ENCODE assay signal across 8 cellular contexts in genomic region chr7:138459300-138460175, GRCh38.
DNase-seq lines count a peak whose midpoint lies in the region; ATAC-seq and TF ChIP-seq lines count a peak whose summit lies in the region.

No MANE protein-coding gene starts in this region.

- peak; percentile 87 for ATAC-seq in GM18873 (IDR thresholded peaks at IDR 0.05; ENCODE audit: low FRiP score, unreplicated experiment)
- ATAC-seq in HG03159 (IDR thresholded peaks at IDR 0.05; ENCODE audit: unreplicated experiment) = peak; percentile 82

- peak overlapping the region; percentile 64 for H3K4me3 ChIP-seq in WI38 (ENCODE audit: low read depth, low read length)

- DNase-seq in ACHN (peak; percentile 99), NCI-H2196 treated with DMSO at 0.1 percent for 48 hours (lab: John Stamatoyannopoulos, UW; ENCODE audit: unreplicated experiment) (peak; percentile 97), cerebellar cortex (ENCODE audit: low spot score) (peak; percentile 99), islet precursor cell (peak; percentile 99)
- peak; percentile 98 for DNase-seq in stimulated activated CD4-positive, alpha-beta T cell treated with anti-CD3 and anti-CD28 coated beads, Interleukin-12 subunit alpha, Interleukin-12 subunit beta, amount 100 ng/mL, for 4 hours

- in situ Hi-C loops in ACHN (cut with HindIII; ENCODE audit: low pct_ligation_motif_present, low pct_unique_long_range_greater_than_20kb, low sequenced_read_pairs) = no loop called here

- no peak for TF ChIP-seq CTCF in WI38 (IDR thresholded peaks at IDR 0.05; ENCODE audit: low read depth, low read length)

Comparison
In these comparisons a context has a peak if more than half of its experiments do, and no peak if none do; other contexts are left out.
1. Peak in every context shown above with its lines: DNase-seq, ATAC-seq and H3K4me3 ChIP-seq.